1 cellular context compared by ENCODE assay signal in the genomic region with DNA sequence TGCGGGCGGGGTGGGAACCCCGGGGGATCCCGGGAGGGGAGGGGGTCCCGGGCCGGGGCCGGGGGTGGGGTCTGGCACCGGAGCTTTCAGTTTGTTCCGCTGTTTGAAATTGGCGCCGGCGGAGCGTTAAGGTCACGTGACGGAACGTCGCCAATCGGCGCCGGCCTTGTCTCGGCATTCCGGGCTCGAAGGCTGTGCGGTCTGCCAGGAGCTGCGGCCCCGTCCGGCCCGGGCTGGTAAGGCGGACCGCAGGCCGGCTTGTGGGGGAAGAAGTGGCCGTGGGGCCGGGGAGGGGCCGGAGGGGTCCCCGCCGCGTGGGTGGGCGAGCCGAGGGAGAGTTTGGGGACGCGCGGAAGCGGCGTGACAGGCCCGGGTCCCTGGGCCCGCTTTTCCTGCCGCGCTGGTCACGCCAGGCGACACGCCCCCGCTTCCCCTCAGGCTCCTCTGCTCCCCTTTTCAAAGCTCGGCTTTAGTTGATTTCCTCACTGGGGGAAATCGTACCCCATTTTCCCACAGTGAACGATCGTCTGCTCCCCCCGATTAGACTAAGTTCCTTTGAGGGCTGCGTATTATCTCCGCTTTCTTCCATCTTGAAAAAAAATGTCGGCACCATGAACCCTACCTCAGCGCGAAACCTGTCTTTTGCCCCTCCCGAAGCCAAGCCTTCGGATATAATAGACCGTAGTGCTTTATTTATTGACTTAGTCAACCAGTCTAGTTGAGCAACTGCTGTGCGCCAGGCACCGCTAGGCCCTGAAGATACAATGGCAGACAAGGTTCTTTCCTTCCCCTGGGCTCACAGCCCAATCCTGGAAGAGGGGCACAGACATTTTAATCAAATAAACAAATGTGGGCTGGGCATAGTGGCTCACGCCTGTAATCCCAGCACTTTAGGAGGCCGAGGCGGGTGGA.
TF ChIP-seq lines count a peak whose summit lies in the region.

A gene with protein sequence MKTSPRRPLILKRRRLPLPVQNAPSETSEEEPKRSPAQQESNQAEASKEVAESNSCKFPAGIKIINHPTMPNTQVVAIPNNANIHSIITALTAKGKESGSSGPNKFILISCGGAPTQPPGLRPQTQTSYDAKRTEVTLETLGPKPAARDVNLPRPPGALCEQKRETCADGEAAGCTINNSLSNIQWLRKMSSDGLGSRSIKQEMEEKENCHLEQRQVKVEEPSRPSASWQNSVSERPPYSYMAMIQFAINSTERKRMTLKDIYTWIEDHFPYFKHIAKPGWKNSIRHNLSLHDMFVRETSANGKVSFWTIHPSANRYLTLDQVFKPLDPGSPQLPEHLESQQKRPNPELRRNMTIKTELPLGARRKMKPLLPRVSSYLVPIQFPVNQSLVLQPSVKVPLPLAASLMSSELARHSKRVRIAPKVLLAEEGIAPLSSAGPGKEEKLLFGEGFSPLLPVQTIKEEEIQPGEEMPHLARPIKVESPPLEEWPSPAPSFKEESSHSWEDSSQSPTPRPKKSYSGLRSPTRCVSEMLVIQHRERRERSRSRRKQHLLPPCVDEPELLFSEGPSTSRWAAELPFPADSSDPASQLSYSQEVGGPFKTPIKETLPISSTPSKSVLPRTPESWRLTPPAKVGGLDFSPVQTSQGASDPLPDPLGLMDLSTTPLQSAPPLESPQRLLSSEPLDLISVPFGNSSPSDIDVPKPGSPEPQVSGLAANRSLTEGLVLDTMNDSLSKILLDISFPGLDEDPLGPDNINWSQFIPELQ (minus strand): TSS at position 128 of the 912 bp plus-strand sequence. CDS start 2,696 bp downstream, outside the sequence.
A gene with protein sequence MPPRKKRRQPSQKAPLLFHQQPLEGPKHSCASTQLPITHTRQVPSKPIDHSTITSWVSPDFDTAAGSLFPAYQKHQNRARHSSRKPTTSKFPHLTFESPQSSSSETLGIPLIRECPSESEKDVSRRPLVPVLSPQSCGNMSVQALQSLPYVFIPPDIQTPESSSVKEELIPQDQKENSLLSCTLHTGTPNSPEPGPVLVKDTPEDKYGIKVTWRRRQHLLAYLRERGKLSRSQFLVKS (plus strand): TSS at position 177 of the 912 bp plus-strand sequence. CDS start 8,144 bp downstream, outside the sequence.

TF ChIP-seq in A549, 52 proteins besides CTCF, POLR2A, EP300 and RAD21 (continued from another document):
- no peak for TF ChIP-seq ZC3H11A (IDR thresholded peaks at IDR 0.05)
- TF ChIP-seq, protein P1, sequence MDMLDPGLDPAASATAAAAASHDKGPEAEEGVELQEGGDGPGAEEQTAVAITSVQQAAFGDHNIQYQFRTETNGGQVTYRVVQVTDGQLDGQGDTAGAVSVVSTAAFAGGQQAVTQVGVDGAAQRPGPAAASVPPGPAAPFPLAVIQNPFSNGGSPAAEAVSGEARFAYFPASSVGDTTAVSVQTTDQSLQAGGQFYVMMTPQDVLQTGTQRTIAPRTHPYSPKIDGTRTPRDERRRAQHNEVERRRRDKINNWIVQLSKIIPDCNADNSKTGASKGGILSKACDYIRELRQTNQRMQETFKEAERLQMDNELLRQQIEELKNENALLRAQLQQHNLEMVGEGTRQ (IDR thresholded peaks at IDR 0.05): peak; percentile 93
- TF ChIP-seq, protein P2, sequence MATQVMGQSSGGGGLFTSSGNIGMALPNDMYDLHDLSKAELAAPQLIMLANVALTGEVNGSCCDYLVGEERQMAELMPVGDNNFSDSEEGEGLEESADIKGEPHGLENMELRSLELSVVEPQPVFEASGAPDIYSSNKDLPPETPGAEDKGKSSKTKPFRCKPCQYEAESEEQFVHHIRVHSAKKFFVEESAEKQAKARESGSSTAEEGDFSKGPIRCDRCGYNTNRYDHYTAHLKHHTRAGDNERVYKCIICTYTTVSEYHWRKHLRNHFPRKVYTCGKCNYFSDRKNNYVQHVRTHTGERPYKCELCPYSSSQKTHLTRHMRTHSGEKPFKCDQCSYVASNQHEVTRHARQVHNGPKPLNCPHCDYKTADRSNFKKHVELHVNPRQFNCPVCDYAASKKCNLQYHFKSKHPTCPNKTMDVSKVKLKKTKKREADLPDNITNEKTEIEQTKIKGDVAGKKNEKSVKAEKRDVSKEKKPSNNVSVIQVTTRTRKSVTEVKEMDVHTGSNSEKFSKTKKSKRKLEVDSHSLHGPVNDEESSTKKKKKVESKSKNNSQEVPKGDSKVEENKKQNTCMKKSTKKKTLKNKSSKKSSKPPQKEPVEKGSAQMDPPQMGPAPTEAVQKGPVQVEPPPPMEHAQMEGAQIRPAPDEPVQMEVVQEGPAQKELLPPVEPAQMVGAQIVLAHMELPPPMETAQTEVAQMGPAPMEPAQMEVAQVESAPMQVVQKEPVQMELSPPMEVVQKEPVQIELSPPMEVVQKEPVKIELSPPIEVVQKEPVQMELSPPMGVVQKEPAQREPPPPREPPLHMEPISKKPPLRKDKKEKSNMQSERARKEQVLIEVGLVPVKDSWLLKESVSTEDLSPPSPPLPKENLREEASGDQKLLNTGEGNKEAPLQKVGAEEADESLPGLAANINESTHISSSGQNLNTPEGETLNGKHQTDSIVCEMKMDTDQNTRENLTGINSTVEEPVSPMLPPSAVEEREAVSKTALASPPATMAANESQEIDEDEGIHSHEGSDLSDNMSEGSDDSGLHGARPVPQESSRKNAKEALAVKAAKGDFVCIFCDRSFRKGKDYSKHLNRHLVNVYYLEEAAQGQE (IDR thresholded peaks at IDR 0.05): no peak
- no peak for TF ChIP-seq HOXA7 (CRISPR knock-in tag; IDR thresholded peaks at IDR 0.05)
- TF ChIP-seq, protein P3, sequence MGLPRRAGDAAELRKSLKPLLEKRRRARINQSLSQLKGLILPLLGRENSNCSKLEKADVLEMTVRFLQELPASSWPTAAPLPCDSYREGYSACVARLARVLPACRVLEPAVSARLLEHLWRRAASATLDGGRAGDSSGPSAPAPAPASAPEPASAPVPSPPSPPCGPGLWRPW (IDR thresholded peaks at IDR 0.05): no peak
- no peak for TF ChIP-seq BHLHE40 (IDR thresholded peaks at IDR 0.05; ENCODE audit: low read depth, low read length)
- TF ChIP-seq FOSL2 (IDR thresholded peaks at IDR 0.05): no peak
- peak; percentile 29; the same call in 1 of the 2 replicates for TF ChIP-seq FOSL2 (CRISPR knock-in tag; IDR thresholded peaks at IDR 0.05)
- TF ChIP-seq RARB (CRISPR knock-in tag; IDR thresholded peaks at IDR 0.05): no peak
- no peak for TF ChIP-seq ZFP36 (IDR thresholded peaks at IDR 0.05; ENCODE audit: borderline replicate concordance, partially characterized antibody)
- TF ChIP-seq CHD4 (IDR thresholded peaks at IDR 0.05; ENCODE audit: borderline replicate concordance): peak; percentile 88; the same call in 1 of the 2 replicates
- no peak for TF ChIP-seq FOXS1 (CRISPR knock-in tag; IDR thresholded peaks at IDR 0.05)
- TF ChIP-seq FOSB (CRISPR knock-in tag; IDR thresholded peaks at IDR 0.05): no peak
- TF ChIP-seq TFCP2L1 (CRISPR knock-in tag; IDR thresholded peaks at IDR 0.05): peak; percentile 84; the same call in 1 of the 2 replicates
- TF ChIP-seq SREBF2 (IDR thresholded peaks at IDR 0.05): no peak
- TF ChIP-seq RFX5 (IDR thresholded peaks at IDR 0.05): no peak
- TF ChIP-seq, protein P4, sequence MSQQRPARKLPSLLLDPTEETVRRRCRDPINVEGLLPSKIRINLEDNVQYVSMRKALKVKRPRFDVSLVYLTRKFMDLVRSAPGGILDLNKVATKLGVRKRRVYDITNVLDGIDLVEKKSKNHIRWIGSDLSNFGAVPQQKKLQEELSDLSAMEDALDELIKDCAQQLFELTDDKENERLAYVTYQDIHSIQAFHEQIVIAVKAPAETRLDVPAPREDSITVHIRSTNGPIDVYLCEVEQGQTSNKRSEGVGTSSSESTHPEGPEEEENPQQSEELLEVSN (IDR thresholded peaks at IDR 0.05; ENCODE audit: borderline replicate concordance, low read depth): no peak
- 0 out of 2 replicates have a peak, but pooled peaks have one; percentile 68 for TF ChIP-seq KDM1A (IDR thresholded peaks at IDR 0.05; ENCODE audit: low read depth)
- TF ChIP-seq HEYL (CRISPR knock-in tag; IDR thresholded peaks at IDR 0.05): no peak
- no peak for TF ChIP-seq RCOR1 (IDR thresholded peaks at IDR 0.05; ENCODE audit: low read depth, low read length)
- TF ChIP-seq GATA3 (IDR thresholded peaks at IDR 0.05; ENCODE audit: borderline replicate concordance): no peak
- TF ChIP-seq EHMT2 (IDR thresholded peaks at IDR 0.05; ENCODE audit: low read depth): no peak
- peak in 1 of 2 experiments; percentile 89; a peak in 2 of 5 replicates for TF ChIP-seq JUN (IDR thresholded peaks at IDR 0.05)
- TF ChIP-seq MAFK (IDR thresholded peaks at IDR 0.05; ENCODE audit: partially characterized antibody): no peak
- TF ChIP-seq, protein P5, sequence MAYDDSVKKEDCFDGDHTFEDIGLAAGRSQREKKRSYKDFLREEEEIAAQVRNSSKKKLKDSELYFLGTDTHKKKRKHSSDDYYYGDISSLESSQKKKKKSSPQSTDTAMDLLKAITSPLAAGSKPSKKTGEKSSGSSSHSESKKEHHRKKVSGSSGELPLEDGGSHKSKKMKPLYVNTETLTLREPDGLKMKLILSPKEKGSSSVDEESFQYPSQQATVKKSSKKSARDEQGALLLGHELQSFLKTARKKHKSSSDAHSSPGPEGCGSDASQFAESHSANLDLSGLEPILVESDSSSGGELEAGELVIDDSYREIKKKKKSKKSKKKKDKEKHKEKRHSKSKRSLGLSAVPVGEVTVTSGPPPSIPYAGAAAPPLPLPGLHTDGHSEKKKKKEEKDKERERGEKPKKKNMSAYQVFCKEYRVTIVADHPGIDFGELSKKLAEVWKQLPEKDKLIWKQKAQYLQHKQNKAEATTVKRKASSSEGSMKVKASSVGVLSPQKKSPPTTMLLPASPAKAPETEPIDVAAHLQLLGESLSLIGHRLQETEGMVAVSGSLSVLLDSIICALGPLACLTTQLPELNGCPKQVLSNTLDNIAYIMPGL (CRISPR knock-in tag; IDR thresholded peaks at IDR 0.05; ENCODE audit: borderline replicate concordance): no peak
- no peak for TF ChIP-seq CHD2 (IDR thresholded peaks at IDR 0.05; ENCODE audit: low read length, partially characterized antibody)
- TF ChIP-seq, protein P6, sequence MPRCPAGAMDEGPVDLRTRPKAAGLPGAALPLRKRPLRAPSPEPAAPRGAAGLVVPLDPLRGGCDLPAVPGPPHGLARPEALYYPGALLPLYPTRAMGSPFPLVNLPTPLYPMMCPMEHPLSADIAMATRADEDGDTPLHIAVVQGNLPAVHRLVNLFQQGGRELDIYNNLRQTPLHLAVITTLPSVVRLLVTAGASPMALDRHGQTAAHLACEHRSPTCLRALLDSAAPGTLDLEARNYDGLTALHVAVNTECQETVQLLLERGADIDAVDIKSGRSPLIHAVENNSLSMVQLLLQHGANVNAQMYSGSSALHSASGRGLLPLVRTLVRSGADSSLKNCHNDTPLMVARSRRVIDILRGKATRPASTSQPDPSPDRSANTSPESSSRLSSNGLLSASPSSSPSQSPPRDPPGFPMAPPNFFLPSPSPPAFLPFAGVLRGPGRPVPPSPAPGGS (IDR thresholded peaks at IDR 0.05): peak; percentile 45; the same call in 2 of the 3 replicates
- no peak for TF ChIP-seq NFE2L2 (conservative IDR thresholded peaks at IDR 0.05; ENCODE audit: low read length)
- TF ChIP-seq, protein P7, sequence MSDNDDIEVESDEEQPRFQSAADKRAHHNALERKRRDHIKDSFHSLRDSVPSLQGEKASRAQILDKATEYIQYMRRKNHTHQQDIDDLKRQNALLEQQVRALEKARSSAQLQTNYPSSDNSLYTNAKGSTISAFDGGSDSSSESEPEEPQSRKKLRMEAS (IDR thresholded peaks at IDR 0.05): peak; percentile 51
- TF ChIP-seq TP53 (CRISPR knock-in tag; IDR thresholded peaks at IDR 0.05): no peak
- TF ChIP-seq CBX8 (IDR thresholded peaks at IDR 0.05): no peak
- TF ChIP-seq CEBPB (IDR thresholded peaks at IDR 0.05): peak; percentile 66 to 87
- TF ChIP-seq, protein P8, sequence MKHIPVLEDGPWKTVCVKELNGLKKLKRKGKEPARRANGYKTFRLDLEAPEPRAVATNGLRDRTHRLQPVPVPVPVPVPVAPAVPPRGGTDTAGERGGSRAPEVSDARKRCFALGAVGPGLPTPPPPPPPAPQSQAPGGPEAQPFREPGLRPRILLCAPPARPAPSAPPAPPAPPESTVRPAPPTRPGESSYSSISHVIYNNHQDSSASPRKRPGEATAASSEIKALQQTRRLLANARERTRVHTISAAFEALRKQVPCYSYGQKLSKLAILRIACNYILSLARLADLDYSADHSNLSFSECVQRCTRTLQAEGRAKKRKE (CRISPR knock-in tag; IDR thresholded peaks at IDR 0.05; ENCODE audit: low read depth): no peak
